Comparison of ENCODE assay signal across 8 cellular contexts in the genomic region with DNA sequence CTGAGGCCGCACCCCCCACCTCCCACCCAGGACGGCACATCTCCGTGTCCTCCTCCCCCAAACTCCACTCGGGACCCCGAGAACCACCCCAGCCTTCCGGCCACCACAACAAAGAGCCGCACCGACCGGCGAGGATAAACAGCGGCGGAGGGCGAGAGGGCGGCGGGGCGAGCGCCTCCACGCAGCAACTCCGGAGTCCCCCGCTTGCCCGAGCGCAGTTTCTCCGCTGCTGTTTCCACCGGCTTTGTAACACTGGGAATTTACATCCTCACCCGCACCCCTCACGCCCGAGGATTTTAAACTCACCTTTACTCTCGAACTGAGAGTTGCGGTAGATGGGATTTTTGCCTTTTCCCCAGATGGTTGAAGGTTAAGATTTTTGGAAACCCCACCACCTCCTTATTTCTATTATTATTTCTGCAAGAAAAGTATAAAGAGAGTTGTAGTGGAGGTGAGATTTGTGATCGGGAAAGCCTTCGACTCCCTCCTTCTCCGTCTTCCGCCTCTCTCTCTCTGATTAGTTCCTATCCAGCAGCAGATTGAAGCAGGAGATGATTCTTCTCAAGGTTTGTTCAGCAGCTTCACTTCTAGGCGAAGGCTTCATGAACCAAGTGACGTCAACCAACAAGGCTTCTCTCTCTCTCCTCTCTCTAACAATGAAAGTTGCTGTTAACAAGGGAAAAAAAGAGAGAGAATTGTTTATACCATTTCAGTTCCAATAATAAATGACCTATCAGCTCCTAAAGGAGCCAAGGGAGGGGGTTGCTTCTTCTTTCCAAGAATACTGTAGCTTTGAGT. TPM values are rescaled to one million over a fixed set of nuclear protein-coding genes. Genes with fewer than 3 reads are reported as not detected.
DNase-seq lines count a peak whose midpoint lies in the region; ATAC-seq and TF ChIP-seq lines count a peak whose summit lies in the region.

A gene with protein sequence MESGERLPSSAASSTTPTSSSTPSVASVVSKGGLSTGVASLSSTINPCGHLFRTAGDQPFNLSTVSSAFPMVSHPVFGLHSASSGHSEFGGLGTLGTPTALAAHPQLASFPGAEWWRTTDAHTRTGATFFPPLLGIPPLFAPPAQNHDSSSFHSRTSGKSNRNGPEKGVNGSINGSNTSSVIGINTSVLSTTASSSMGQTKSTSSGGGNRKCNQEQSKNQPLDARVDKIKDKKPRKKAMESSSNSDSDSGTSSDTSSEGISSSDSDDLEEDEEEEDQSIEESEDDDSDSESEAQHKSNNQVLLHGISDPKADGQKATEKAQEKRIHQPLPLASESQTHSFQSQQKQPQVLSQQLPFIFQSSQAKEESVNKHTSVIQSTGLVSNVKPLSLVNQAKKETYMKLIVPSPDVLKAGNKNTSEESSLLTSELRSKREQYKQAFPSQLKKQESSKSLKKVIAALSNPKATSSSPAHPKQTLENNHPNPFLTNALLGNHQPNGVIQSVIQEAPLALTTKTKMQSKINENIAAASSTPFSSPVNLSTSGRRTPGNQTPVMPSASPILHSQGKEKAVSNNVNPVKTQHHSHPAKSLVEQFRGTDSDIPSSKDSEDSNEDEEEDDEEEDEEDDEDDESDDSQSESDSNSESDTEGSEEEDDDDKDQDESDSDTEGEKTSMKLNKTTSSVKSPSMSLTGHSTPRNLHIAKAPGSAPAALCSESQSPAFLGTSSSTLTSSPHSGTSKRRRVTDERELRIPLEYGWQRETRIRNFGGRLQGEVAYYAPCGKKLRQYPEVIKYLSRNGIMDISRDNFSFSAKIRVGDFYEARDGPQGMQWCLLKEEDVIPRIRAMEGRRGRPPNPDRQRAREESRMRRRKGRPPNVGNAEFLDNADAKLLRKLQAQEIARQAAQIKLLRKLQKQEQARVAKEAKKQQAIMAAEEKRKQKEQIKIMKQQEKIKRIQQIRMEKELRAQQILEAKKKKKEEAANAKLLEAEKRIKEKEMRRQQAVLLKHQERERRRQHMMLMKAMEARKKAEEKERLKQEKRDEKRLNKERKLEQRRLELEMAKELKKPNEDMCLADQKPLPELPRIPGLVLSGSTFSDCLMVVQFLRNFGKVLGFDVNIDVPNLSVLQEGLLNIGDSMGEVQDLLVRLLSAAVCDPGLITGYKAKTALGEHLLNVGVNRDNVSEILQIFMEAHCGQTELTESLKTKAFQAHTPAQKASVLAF (N-terminal part only) (minus strand): TSS at position 613 of the 798 bp plus-strand sequence. CDS start 137,829 bp downstream, outside the sequence.

- H2AFZ ChIP-seq in DND-41 (ENCODE audit: low read depth, low read length), result peak within 1 kb of the TSS; percentile 89
- H2AFZ ChIP-seq in PC-9, result peak within 1 kb of the TSS; percentile 87

- H3K9ac ChIP-seq in DND-41 (ENCODE audit: low read depth, low read length), result peak within 1 kb of the TSS; percentile 76

- peaks cover 32% of the 10 kb centered on the region for H3K4me1 ChIP-seq in DND-41 (ENCODE audit: insufficient read depth, low read length)
- H3K4me1 ChIP-seq in PC-9 (replicated peaks; ENCODE audit: insufficient read depth), result peaks cover 19% of the 10 kb centered on the region

- no peak for TF ChIP-seq CTCF in DND-41 (IDR thresholded peaks at IDR 0.05; ENCODE audit: borderline replicate concordance, extremely low read depth, low read length, poor library complexity, severe bottlenecking)
- TF ChIP-seq CTCF in PC-9 (conservative IDR thresholded peaks at IDR 0.05), result no peak

- no peaks in the 10 kb centered on the region for H4K20me1 ChIP-seq in DND-41 (ENCODE audit: insufficient read depth, low read length)
- H4K20me1 ChIP-seq in PC-9 (ENCODE audit: insufficient read depth), result no peaks in the 10 kb centered on the region

- H3K27me3 ChIP-seq in DND-41 (ENCODE audit: insufficient read depth, low read length, poor library complexity) (no peaks in the 10 kb centered on the region), PC-9 (ENCODE audit: insufficient read depth, low read depth) (no peaks in the 10 kb centered on the region)

- 0 out of 2 replicates have a peak, but pooled peaks cover 9% of the 10 kb centered on the region for H3F3A ChIP-seq in PC-9 (ENCODE audit: insufficient read depth, low read depth)

- DNase-seq in DND-41 (no peak), HT1080 (ENCODE audit: low read depth) (peak; percentile 52), PC-9 (peak; percentile 12 to 41), cardiac septum (ENCODE audit: low spot score) (peak; percentile 84), nucleus accumbens (lab: John Stamatoyannopoulos, UW) (peak in 46 of 56 donors; percentile 25 to 86 (median 64))

- BruUV-seq in PC-9 (replicated peaks; lab: Mats Ljungman, UMichigan), result TSS peak; percentile 87

- H3K9me3 ChIP-seq in DND-41 (ENCODE audit: insufficient read depth, low read length, severe bottlenecking), result no peaks in the 10 kb centered on the region
- no peaks in the 10 kb centered on the region for H3K9me3 ChIP-seq in PC-9 (ENCODE audit: insufficient read depth, low read depth)

- POLR2A ChIA-PET in PC-9 (lab: Charles Lee; ENCODE audit: unreplicated experiment), result interaction anchor here (0.6 kb wide), 1 partner anchor 1389 kb away, joined by 4 read pairs; no protein-coding TSS in a partner anchor

- H3K4me3 ChIP-seq in DND-41 (ENCODE audit: low read depth in 1 of 2, low read length in 2 of 2) (peak within 1 kb of the TSS; percentile 22 to 69), PC-9 (peak within 1 kb of the TSS; percentile 71)

- CTCF ChIA-PET in PC-9 (lab: Charles Lee), result no interaction called here

- H3K27ac ChIP-seq in DND-41 (ENCODE audit: low read length), result peak within 1 kb of the TSS; percentile 73
- peak within 1 kb of the TSS; percentile 92 for H3K27ac ChIP-seq in PC-9
- peak within 1 kb of the TSS; percentile 96 for H3K27ac ChIP-seq in angular gyrus (ENCODE audit: low read depth, low read length)

- H3K79me2 ChIP-seq in DND-41 (ENCODE audit: insufficient read depth, low read length) (peaks cover 24% of the 10 kb centered on the region), PC-9 (ENCODE audit: low read depth) (peaks cover 29% of the 10 kb centered on the region)

- H3K4me2 ChIP-seq in DND-41 (ENCODE audit: insufficient read depth, low read length) (peak within 1 kb of the TSS; percentile 73), PC-9 (peak within 1 kb of the TSS; percentile 94)

- intact Hi-C loops in PC-9 (cut with micrococcal nuclease; ENCODE audit: unreplicated experiment) (loop anchor here (1.0 kb wide), 1 partner anchor 96 kb away; a partner anchor contains a TSS), cardiac septum (cut with DNase I) (loop anchor here (5.0 kb wide), 2 partner anchors 99 to 181 kb away; a partner anchor contains a TSS)

- ATAC-seq in DND-41 (ENCODE audit: insufficient read depth, low read depth) (peak; percentile 57), GM21423 (IDR thresholded peaks at IDR 0.05; ENCODE audit: unreplicated experiment) (peak; percentile 44), GM18520 (IDR thresholded peaks at IDR 0.05; ENCODE audit: unreplicated experiment) (no peak)

- H3K9me2 ChIP-seq in PC-9 (ENCODE audit: insufficient read depth), result no peaks in the 10 kb centered on the region

- no peaks in the 10 kb centered on the region for H3K36me3 ChIP-seq in DND-41 (ENCODE audit: insufficient read depth, low read length)
- H3K36me3 ChIP-seq in PC-9 (ENCODE audit: low read depth), result no peaks in the 10 kb centered on the region

RNA-seq across cellular contexts. Expression of the gene that starts here (rescaled TPM):
- total RNA-seq in HT1080 (2014; rRNA removed; shearing (Covaris generic)), result 4.4 and 5.9 TPM in 2 replicates
- polyA plus RNA-seq in HT1080 (2015; cell fraction: cytosol; rRNA removed), result 2.1 and 6.7 TPM in 2 replicates
- 11.6 and 17.4 TPM in 2 replicates for polyA plus RNA-seq in HT1080 (2015; cell fraction: nucleus; rRNA removed)
- 28.0 and 34.9 TPM in 2 replicates for total RNA-seq in PC-9 (2021)
- total RNA-seq in cardiac septum, result 51.8 TPM
